Comparison of ENCODE assay signal across 20 cellular contexts in genomic region chr6:451336-451735, GRCh38. TPM values are rescaled to one million over a fixed set of nuclear protein-coding genes. Genes with fewer than 3 reads are reported as not detected.
A peak's percentile ranks its signal among the peaks of the same experiment; 100 is the strongest.
DNase-seq lines count a peak whose midpoint lies in the region; ATAC-seq and TF ChIP-seq lines count a peak whose summit lies in the region.
"Had no signal": no experiment of that assay in that cellular context is flagged by ENCODE, and none has a peak within 500 bp of the region (broad histone marks: within the 10 kb centered on the region; RNA-seq: fewer than 3 reads in every experiment).

No MANE protein-coding gene starts in this region.

- POLR2A ChIA-PET in activated CD4-positive, alpha-beta memory T cell treated with anti-CD3 and anti-CD28 coated beads for 36 hours (lab: Charles Lee): interaction anchor here (1.0 to 1.2 kb wide), 2 partner anchors 17 to 26 kb away, joined by 3 read pairs; no protein-coding TSS in a partner anchor
- POLR2A ChIA-PET in activated CD4-positive, alpha-beta memory T cell treated with anti-CD3 and anti-CD28 coated beads, Interleukin-2, amount 10 ng/mL, durations not matched to agents 7 days and 5 days (lab: Charles Lee): no interaction called here
- POLR2A ChIA-PET in activated CD4-positive, alpha-beta T cell treated with anti-CD3 and anti-CD28 coated beads for 36 hours (lab: Charles Lee): no interaction called here

- peaks cover 1% of the 10 kb centered on the region for H3K27me3 Mint-ChIP-seq in activated CD4-positive, alpha-beta memory T cell treated with anti-CD3 and anti-CD28 coated beads for 36 hours
- H3K27me3 Mint-ChIP-seq in activated CD4-positive, alpha-beta memory T cell treated with anti-CD3 and anti-CD28 coated beads, Interleukin-2, amount 10 ng/mL, durations not matched to agents 7 days and 5 days: peaks cover 16% of the 10 kb centered on the region
- peaks cover 16% of the 10 kb centered on the region for H3K27me3 Mint-ChIP-seq in activated CD8-positive, alpha-beta memory T cell treated with anti-CD3 and anti-CD28 coated beads, Interleukin-2, amount 10 ng/mL, durations not matched to agents 7 days and 5 days
- H3K27me3 Mint-ChIP-seq in activated CD4-positive, alpha-beta T cell treated with anti-CD3 and anti-CD28 coated beads for 36 hours: no peaks in the 10 kb centered on the region

- no peak for ATAC-seq in activated CD8-positive, alpha-beta memory T cell treated with anti-CD3 and anti-CD28 coated beads, Interleukin-2, amount 10 ng/mL, durations not matched to agents 7 days and 5 days
- ATAC-seq in activated CD4-positive, alpha-beta T cell treated with anti-CD3 and anti-CD28 coated beads for 36 hours: no peak
- ATAC-seq: A549, GM12878 had no signal

- H3K4me1 Mint-ChIP-seq in activated CD4-positive, alpha-beta memory T cell treated with anti-CD3 and anti-CD28 coated beads for 36 hours (ENCODE audit: low read depth): peaks cover 41% of the 10 kb centered on the region
- H3K4me1 Mint-ChIP-seq in activated CD4-positive, alpha-beta memory T cell treated with anti-CD3 and anti-CD28 coated beads, Interleukin-2, amount 10 ng/mL, durations not matched to agents 7 days and 5 days: peaks cover 33% of the 10 kb centered on the region
- H3K4me1 Mint-ChIP-seq in activated CD8-positive, alpha-beta memory T cell treated with anti-CD3 and anti-CD28 coated beads, Interleukin-2, amount 10 ng/mL, durations not matched to agents 7 days and 5 days: peaks cover 36% of the 10 kb centered on the region
- H3K4me1 Mint-ChIP-seq in activated CD4-positive, alpha-beta T cell treated with anti-CD3 and anti-CD28 coated beads for 36 hours: peaks cover 41% of the 10 kb centered on the region
- H3K4me1 Mint-ChIP-seq: CD14-positive monocyte had no signal

- H3K36me3 Mint-ChIP-seq in activated CD4-positive, alpha-beta memory T cell treated with anti-CD3 and anti-CD28 coated beads for 36 hours: peaks cover 5% of the 10 kb centered on the region
- H3K36me3 Mint-ChIP-seq in activated CD4-positive, alpha-beta memory T cell treated with anti-CD3 and anti-CD28 coated beads, Interleukin-2, amount 10 ng/mL, durations not matched to agents 7 days and 5 days (ENCODE audit: low read depth): peaks cover 6% of the 10 kb centered on the region
- no peaks in the 10 kb centered on the region for H3K36me3 Mint-ChIP-seq in activated CD8-positive, alpha-beta memory T cell treated with anti-CD3 and anti-CD28 coated beads, Interleukin-2, amount 10 ng/mL, durations not matched to agents 7 days and 5 days
- H3K36me3 Mint-ChIP-seq in activated CD4-positive, alpha-beta T cell treated with anti-CD3 and anti-CD28 coated beads for 36 hours (ENCODE audit: low read depth): peaks cover 5% of the 10 kb centered on the region
- H3K36me3 Mint-ChIP-seq: CD14-positive monocyte had no signal

- CTCF ChIA-PET in activated CD4-positive, alpha-beta memory T cell treated with anti-CD3 and anti-CD28 coated beads for 36 hours (lab: Charles Lee): interaction anchor here (1.1 kb wide), 1 partner anchor 98 kb away, joined by 5 read pairs; no protein-coding TSS in a partner anchor
- CTCF ChIA-PET in activated CD4-positive, alpha-beta memory T cell treated with anti-CD3 and anti-CD28 coated beads, Interleukin-2, amount 10 ng/mL, durations not matched to agents 7 days and 5 days (lab: Charles Lee): no interaction called here
- CTCF ChIA-PET in activated CD8-positive, alpha-beta memory T cell treated with anti-CD3 and anti-CD28 coated beads, Interleukin-2, amount 10 ng/mL, durations not matched to agents 7 days and 5 days (lab: Charles Lee): no interaction called here
- CTCF ChIA-PET in activated CD4-positive, alpha-beta T cell treated with anti-CD3 and anti-CD28 coated beads for 36 hours (lab: Charles Lee): interaction anchor here (0.6 to 0.7 kb wide), 2 partner anchors 24 to 98 kb away, joined by 3 read pairs; no protein-coding TSS in a partner anchor

- no peak overlapping the region for H3K27ac ChIP-seq in spleen
- H3K27ac ChIP-seq: 22Rv1, A549, BLaER1, GM23248, HL-60 had no signal

- peak overlapping the region; percentile 23 for H3K27ac Mint-ChIP-seq in activated CD4-positive, alpha-beta memory T cell treated with anti-CD3 and anti-CD28 coated beads for 36 hours
- no peak overlapping the region for H3K27ac Mint-ChIP-seq in activated CD4-positive, alpha-beta memory T cell treated with anti-CD3 and anti-CD28 coated beads, Interleukin-2, amount 10 ng/mL, durations not matched to agents 7 days and 5 days
- no peak overlapping the region for H3K27ac Mint-ChIP-seq in activated CD8-positive, alpha-beta memory T cell treated with anti-CD3 and anti-CD28 coated beads, Interleukin-2, amount 10 ng/mL, durations not matched to agents 7 days and 5 days
- H3K27ac Mint-ChIP-seq in activated CD4-positive, alpha-beta T cell treated with anti-CD3 and anti-CD28 coated beads for 36 hours: no peak overlapping the region
- H3K27ac Mint-ChIP-seq: CD14-positive monocyte had no signal

- 85 to 94% (median 94%) methylated on average over 12 of the region's 12 CpGs for WGBS in spleen, 5 donors

- TF ChIP-seq CTCF in spleen (IDR thresholded peaks at IDR 0.05 in 8 of 11, conservative IDR thresholded peaks at IDR 0.05 in 3 of 11) (no peak), GM20000 (IDR thresholded peaks at IDR 0.05; ENCODE audit: extremely low read depth, missing control alignments) (no peak)

- TF ChIP-seq POLR2A in spleen (IDR thresholded peaks at IDR 0.05): no peak

- no peak overlapping the region for H3K4me3 Mint-ChIP-seq in activated CD4-positive, alpha-beta memory T cell treated with anti-CD3 and anti-CD28 coated beads for 36 hours
- no peak overlapping the region for H3K4me3 Mint-ChIP-seq in activated CD4-positive, alpha-beta memory T cell treated with anti-CD3 and anti-CD28 coated beads, Interleukin-2, amount 10 ng/mL, durations not matched to agents 7 days and 5 days
- no peak overlapping the region for H3K4me3 Mint-ChIP-seq in activated CD8-positive, alpha-beta memory T cell treated with anti-CD3 and anti-CD28 coated beads, Interleukin-2, amount 10 ng/mL, durations not matched to agents 7 days and 5 days
- H3K4me3 Mint-ChIP-seq in activated CD4-positive, alpha-beta T cell treated with anti-CD3 and anti-CD28 coated beads for 36 hours: no peak overlapping the region
- H3K4me3 Mint-ChIP-seq: CD14-positive monocyte; CD4-positive, alpha-beta memory T cell had no signal

- H3K4me1 ChIP-seq in spleen: peaks cover 0 to 15% (median 4%) of the 10 kb centered on the region in 6 donors
- H3K4me1 ChIP-seq: A549 had no signal

- H3K36me3 ChIP-seq in spleen: no peaks in the 10 kb centered on the region
- H3K36me3 ChIP-seq: BLaER1 had no signal

- H3K9me3 Mint-ChIP-seq in activated CD4-positive, alpha-beta memory T cell treated with anti-CD3 and anti-CD28 coated beads for 36 hours: no peaks in the 10 kb centered on the region
- H3K9me3 Mint-ChIP-seq in activated CD4-positive, alpha-beta memory T cell treated with anti-CD3 and anti-CD28 coated beads, Interleukin-2, amount 10 ng/mL, durations not matched to agents 7 days and 5 days: peaks cover 5% of the 10 kb centered on the region
- H3K9me3 Mint-ChIP-seq in activated CD8-positive, alpha-beta memory T cell treated with anti-CD3 and anti-CD28 coated beads, Interleukin-2, amount 10 ng/mL, durations not matched to agents 7 days and 5 days (ENCODE audit: low read depth): no peaks in the 10 kb centered on the region
- H3K9me3 Mint-ChIP-seq in activated CD4-positive, alpha-beta T cell treated with anti-CD3 and anti-CD28 coated beads for 36 hours (ENCODE audit: low read depth): no peaks in the 10 kb centered on the region
- H3K9me3 Mint-ChIP-seq: CD4-positive, alpha-beta memory T cell had no signal

- no peak overlapping the region for H3K4me3 ChIP-seq in spleen
- H3K4me3 ChIP-seq: A549, BLaER1, GM12878, GM23248 had no signal

- no peak for DNase-seq in activated CD4-positive, alpha-beta memory T cell treated with anti-CD3 and anti-CD28 coated beads for 36 hours
- DNase-seq in activated CD4-positive, alpha-beta memory T cell treated with anti-CD3 and anti-CD28 coated beads, Interleukin-2, amount 10 ng/mL, durations not matched to agents 7 days and 5 days: no peak
- DNase-seq in activated CD8-positive, alpha-beta memory T cell treated with anti-CD3 and anti-CD28 coated beads, Interleukin-2, amount 10 ng/mL, durations not matched to agents 7 days and 5 days: peak; percentile 38
- peak; percentile 28 for DNase-seq in mesenteric fat pad (ENCODE audit: low spot score)
- peak; percentile 47 for DNase-seq in spleen
- no peak for DNase-seq in GM20000 (ENCODE audit: low spot score)
- no peak for DNase-seq in activated CD4-positive, alpha-beta T cell treated with anti-CD3 and anti-CD28 coated beads for 36 hours
- no peak for DNase-seq in NCI-H2029 (lab: John Stamatoyannopoulos, UW)
- DNase-seq: AML-193; CD4-positive, alpha-beta memory T cell; DMS79 treated with DMSO at 0.1 percent for 48 hours; GM23248; HCEC 1CT had no signal

- intact Hi-C loops in activated CD4-positive, alpha-beta memory T cell treated with anti-CD3 and anti-CD28 coated beads for 36 hours (cut with micrococcal nuclease): no loop called here
- intact Hi-C loops in spleen (cut with DNase I; ENCODE audit: low total_unique reads): no loop called here
- intact Hi-C loops in activated CD4-positive, alpha-beta T cell treated with anti-CD3 and anti-CD28 coated beads for 36 hours (cut with DNase I, micrococcal nuclease): no loop called here

- H3K9me3 ChIP-seq in spleen: peaks cover 0 to 4% (median 0%) of the 10 kb centered on the region in 8 donors
- H3K9me3 ChIP-seq: A549 had no signal

- H3K27me3 ChIP-seq in spleen (replicated peaks in 1 of 7): peaks cover 0 to 13% (median 0%) of the 10 kb centered on the region in 7 donors
- H3K27me3 ChIP-seq: BLaER1 had no signal

RNA-seq across cellular contexts. Expression of gene IRF4, which starts 59.8 kb away (rescaled TPM):
- 100 to 1,000 TPM; 689 to 705 TPM for total RNA-seq in activated CD4-positive, alpha-beta memory T cell treated with anti-CD3 and anti-CD28 coated beads for 36 hours
- total RNA-seq in activated CD4-positive, alpha-beta memory T cell treated with anti-CD3 and anti-CD28 coated beads, Interleukin-2, amount 10 ng/mL, durations not matched to agents 7 days and 5 days: 100 to 1,000 TPM; 171 to 178 TPM
- total RNA-seq in activated CD8-positive, alpha-beta memory T cell treated with anti-CD3 and anti-CD28 coated beads, Interleukin-2, amount 10 ng/mL, durations not matched to agents 7 days and 5 days: 100 to 1,000 TPM; 184 to 254 TPM
- 6.3 TPM for total RNA-seq in mesenteric fat pad
- total RNA-seq in spleen: 10 to 100 TPM; 39.2 to 91.3 (median 52.0) TPM
- polyA plus RNA-seq in spleen: 10 to 100 TPM in 2 of 3 donors, 1 to 10 TPM in 1; 8.7 to 11.9 (median 11.2) TPM
- 100 to 1,000 TPM; 601 to 617 TPM for total RNA-seq in activated CD4-positive, alpha-beta T cell treated with anti-CD3 and anti-CD28 coated beads for 36 hours
- total RNA-seq: GM23248, H4 had no signal

Comparison
In these comparisons a context has a peak if more than half of its experiments do, and no peak if none do; other contexts are left out.
1. CTCF ChIA-PET loops: an anchor here in activated CD4-positive, alpha-beta memory T cell treated with anti-CD3 and anti-CD28 coated beads for 36 hours (1.1 kb wide) and activated CD4-positive, alpha-beta T cell treated with anti-CD3 and anti-CD28 coated beads for 36 hours (0.6 to 0.7 kb wide); none called in activated CD4-positive, alpha-beta memory T cell treated with anti-CD3 and anti-CD28 coated beads, Interleukin-2, amount 10 ng/mL, durations not matched to agents 7 days and 5 days and activated CD8-positive, alpha-beta memory T cell treated with anti-CD3 and anti-CD28 coated beads, Interleukin-2, amount 10 ng/mL, durations not matched to agents 7 days and 5 days.
2. DNase-seq: peak in activated CD8-positive, alpha-beta memory T cell treated with anti-CD3 and anti-CD28 coated beads, Interleukin-2, amount 10 ng/mL, durations not matched to agents 7 days and 5 days (single experiment), mesenteric fat pad (single experiment) and spleen (single experiment); none in activated CD4-positive, alpha-beta memory T cell treated with anti-CD3 and anti-CD28 coated beads for 36 hours (single experiment), activated CD4-positive, alpha-beta memory T cell treated with anti-CD3 and anti-CD28 coated beads, Interleukin-2, amount 10 ng/mL, durations not matched to agents 7 days and 5 days (single experiment), GM20000 (single experiment), activated CD4-positive, alpha-beta T cell treated with anti-CD3 and anti-CD28 coated beads for 36 hours (single experiment) and NCI-H2029 (single experiment).